Comparison of ENCODE assay signal across 20 cellular contexts in genomic region chr3:47159153-47159552, GRCh38. TPM values are rescaled to one million over a fixed set of nuclear protein-coding genes. Genes with fewer than 3 reads are reported as not detected.
DNase-seq lines count a peak whose midpoint lies in the region; ATAC-seq and TF ChIP-seq lines count a peak whose summit lies in the region.
"Had no signal": no experiment of that assay in that cellular context is flagged by ENCODE, and none has a peak within 500 bp of the region (broad histone marks: within the 10 kb centered on the region; RNA-seq: fewer than 3 reads in every experiment).

No MANE protein-coding gene starts in this region.

- H2AFZ ChIP-seq in OCI-LY1 (ENCODE audit: low read length): no peak overlapping the region

- H3K27me3 ChIP-seq in OCI-LY1 (ENCODE audit: insufficient read depth, low read length) (no peaks in the 10 kb centered on the region), skeletal muscle satellite cell (ENCODE audit: control insufficient read depth, insufficient read depth, low read length) (no peaks in the 10 kb centered on the region)
- H3K27me3 ChIP-seq in effector memory CD4-positive, alpha-beta T cell (replicated peaks; ENCODE audit: control insufficient read depth, insufficient read depth, low read length, poor library complexity, severe bottlenecking): no peaks in the 10 kb centered on the region
- H3K27me3 ChIP-seq: heart left ventricle, tibial nerve had no signal

- peaks cover 19% of the 10 kb centered on the region for H3K36me3 Mint-ChIP-seq in activated CD8-positive, alpha-beta T cell treated with anti-CD3 and anti-CD28 coated beads for 36 hours (ENCODE audit: low read depth)
- peaks cover 21% of the 10 kb centered on the region for H3K36me3 Mint-ChIP-seq in activated CD8-positive, alpha-beta T cell treated with anti-CD3 and anti-CD28 coated beads, Interleukin-2, amount 10 ng/mL, durations not matched to agents 7 days and 5 days (ENCODE audit: low read depth)

- H3K27ac Mint-ChIP-seq in activated CD8-positive, alpha-beta T cell treated with anti-CD3 and anti-CD28 coated beads for 36 hours: peak overlapping the region; percentile 6
- H3K27ac Mint-ChIP-seq in activated CD8-positive, alpha-beta T cell treated with anti-CD3 and anti-CD28 coated beads, Interleukin-2, amount 10 ng/mL, durations not matched to agents 7 days and 5 days: no peak overlapping the region

- DNase-seq in activated CD8-positive, alpha-beta T cell treated with anti-CD3 and anti-CD28 coated beads for 36 hours: no peak
- no peak for DNase-seq in activated CD8-positive, alpha-beta T cell treated with anti-CD3 and anti-CD28 coated beads, Interleukin-2, amount 10 ng/mL, durations not matched to agents 7 days and 5 days
- DNase-seq in effector memory CD4-positive, alpha-beta T cell: no peak
- DNase-seq in putamen (ENCODE audit: low spot score): no peak
- DNase-seq: activated CD4-positive, alpha-beta T cell treated with anti-CD3 and anti-CD28 coated beads, Interleukin-2, amount 50 U/mL, for 1 hour; dermis blood vessel endothelial cell; heart left ventricle; kidney glomerular epithelial cell; NCI-H1048; NCI-H2171; stimulated activated CD4-positive, alpha-beta T cell treated with anti-CD3 and anti-CD28 coated beads, Interleukin-4, amount 100 ng/mL, for 4 hours; T-helper 9 cell had no signal

- no peak overlapping the region for H3K9ac ChIP-seq in OCI-LY1 (ENCODE audit: low read length)
- no peak overlapping the region for H3K9ac ChIP-seq in skeletal muscle satellite cell (ENCODE audit: low read depth, low read length)

- no peak for TF ChIP-seq CTCF in activated CD8-positive, alpha-beta T cell treated with anti-CD3 and anti-CD28 coated beads for 36 hours (IDR thresholded peaks at IDR 0.05)
- no peak for TF ChIP-seq CTCF in OCI-LY1 (IDR thresholded peaks at IDR 0.05; ENCODE audit: low read length)

- H3K9me3 ChIP-seq in OCI-LY1 (ENCODE audit: low read length) (no peaks in the 10 kb centered on the region), skeletal muscle satellite cell (replicated peaks; ENCODE audit: low read length) (no peaks in the 10 kb centered on the region)
- H3K9me3 ChIP-seq in effector memory CD4-positive, alpha-beta T cell (ENCODE audit: control insufficient read depth, low read length): no peaks in the 10 kb centered on the region
- H3K9me3 ChIP-seq: A549, heart left ventricle, tibial nerve had no signal

- intact Hi-C loops in activated CD8-positive, alpha-beta T cell treated with anti-CD3 and anti-CD28 coated beads for 36 hours (cut with micrococcal nuclease): no loop called here

- POLR2A ChIA-PET in activated CD8-positive, alpha-beta T cell treated with anti-CD3 and anti-CD28 coated beads for 36 hours (lab: Charles Lee): interaction anchor here (0.5 kb wide), 1 partner anchor 224 kb away, joined by 3 read pairs; no protein-coding TSS in a partner anchor
- POLR2A ChIA-PET in activated CD8-positive, alpha-beta T cell treated with anti-CD3 and anti-CD28 coated beads, Interleukin-2, amount 10 ng/mL, durations not matched to agents 7 days and 5 days (lab: Charles Lee): interaction anchor here (1.3 kb wide), 1 partner anchor 18 kb away, joined by 3 read pairs; no protein-coding TSS in a partner anchor

- no peaks in the 10 kb centered on the region for H3K9me2 ChIP-seq in OCI-LY1 (ENCODE audit: low read depth, low read length)

- H3K79me2 ChIP-seq in OCI-LY1 (ENCODE audit: insufficient read depth, low read length): peaks cover 92% of the 10 kb centered on the region

- peaks cover 18% of the 10 kb centered on the region for H3K36me3 ChIP-seq in OCI-LY1 (ENCODE audit: insufficient read depth, low read length)
- H3K36me3 ChIP-seq in effector memory CD4-positive, alpha-beta T cell (ENCODE audit: control insufficient read depth, insufficient read depth, low read length): no peaks in the 10 kb centered on the region
- no peaks in the 10 kb centered on the region for H3K36me3 ChIP-seq in skeletal muscle satellite cell (ENCODE audit: insufficient read depth, low read length)
- H3K36me3 ChIP-seq: heart left ventricle, tibial nerve had no signal

- H3K4me3 Mint-ChIP-seq in activated CD8-positive, alpha-beta T cell treated with anti-CD3 and anti-CD28 coated beads for 36 hours: no peak overlapping the region
- no peak overlapping the region for H3K4me3 Mint-ChIP-seq in activated CD8-positive, alpha-beta T cell treated with anti-CD3 and anti-CD28 coated beads, Interleukin-2, amount 10 ng/mL, durations not matched to agents 7 days and 5 days

- peaks cover 3% of the 10 kb centered on the region; the same call in 1 of the 2 replicates for H4K20me1 ChIP-seq in OCI-LY1 (ENCODE audit: insufficient read depth, low read length)

- H3F3A ChIP-seq in OCI-LY1 (ENCODE audit: insufficient read depth, low read length): no peaks in the 10 kb centered on the region

- H3K4me1 ChIP-seq in OCI-LY1 (ENCODE audit: insufficient read depth, low read length, severe bottlenecking): peaks cover 51% of the 10 kb centered on the region
- H3K4me1 ChIP-seq in effector memory CD4-positive, alpha-beta T cell (ENCODE audit: control insufficient read depth, insufficient read depth, low read length, poor library complexity, severe bottlenecking): peaks cover 18% of the 10 kb centered on the region
- H3K4me1 ChIP-seq in skeletal muscle satellite cell (ENCODE audit: control insufficient read depth, insufficient read depth, low read length): peaks cover 17% of the 10 kb centered on the region

- no peaks in the 10 kb centered on the region for H3K9me3 Mint-ChIP-seq in activated CD8-positive, alpha-beta T cell treated with anti-CD3 and anti-CD28 coated beads for 36 hours
- H3K9me3 Mint-ChIP-seq in activated CD8-positive, alpha-beta T cell treated with anti-CD3 and anti-CD28 coated beads, Interleukin-2, amount 10 ng/mL, durations not matched to agents 7 days and 5 days (ENCODE audit: insufficient read depth): no peaks in the 10 kb centered on the region

- H3K27ac ChIP-seq in OCI-LY1 (ENCODE audit: low read depth, low read length, poor library complexity, severe bottlenecking): no peak overlapping the region
- no peak overlapping the region for H3K27ac ChIP-seq in effector memory CD4-positive, alpha-beta T cell (ENCODE audit: insufficient read depth, low read length, poor library complexity, severe bottlenecking)
- H3K27ac ChIP-seq: A549 had no signal

- H3K4me3 ChIP-seq in OCI-LY1 (ENCODE audit: low read depth, low read length, poor library complexity, severe bottlenecking): no peak overlapping the region
- peak overlapping the region; percentile 2 for H3K4me3 ChIP-seq in effector memory CD4-positive, alpha-beta T cell (ENCODE audit: insufficient read depth, low read depth, low read length, poor library complexity, severe bottlenecking)
- no peak overlapping the region for H3K4me3 ChIP-seq in skeletal muscle satellite cell (ENCODE audit: low read length)
- H3K4me3 ChIP-seq: A549, heart left ventricle, tibial nerve had no signal

- H3K4me1 Mint-ChIP-seq in activated CD8-positive, alpha-beta T cell treated with anti-CD3 and anti-CD28 coated beads for 36 hours (ENCODE audit: low read depth): peaks cover 59% of the 10 kb centered on the region
- H3K4me1 Mint-ChIP-seq in activated CD8-positive, alpha-beta T cell treated with anti-CD3 and anti-CD28 coated beads, Interleukin-2, amount 10 ng/mL, durations not matched to agents 7 days and 5 days (ENCODE audit: low read depth): peaks cover 37% of the 10 kb centered on the region

- no peak for ATAC-seq in activated CD8-positive, alpha-beta T cell treated with anti-CD3 and anti-CD28 coated beads for 36 hours
- ATAC-seq in activated CD8-positive, alpha-beta T cell treated with anti-CD3 and anti-CD28 coated beads, Interleukin-2, amount 10 ng/mL, durations not matched to agents 7 days and 5 days: no peak
- ATAC-seq in GM21367 (IDR thresholded peaks at IDR 0.05; ENCODE audit: unreplicated experiment): no peak
- ATAC-seq in GM21576 (IDR thresholded peaks at IDR 0.05; ENCODE audit: unreplicated experiment): no peak
- ATAC-seq: A549, esophagus mucosa, HCT116, heart left ventricle had no signal

- CTCF ChIA-PET in activated CD8-positive, alpha-beta T cell treated with anti-CD3 and anti-CD28 coated beads for 36 hours (lab: Charles Lee): no interaction called here
- CTCF ChIA-PET in activated CD8-positive, alpha-beta T cell treated with anti-CD3 and anti-CD28 coated beads, Interleukin-2, amount 10 ng/mL, durations not matched to agents 7 days and 5 days (lab: Charles Lee): no interaction called here

- peak overlapping the region; percentile 36; the same call in 1 of the 2 replicates for H3K4me2 ChIP-seq in OCI-LY1 (ENCODE audit: low read length)
- H3K4me2 ChIP-seq in skeletal muscle satellite cell (ENCODE audit: low read length): peak overlapping the region; percentile 4
- H3K4me2 ChIP-seq: A549 had no signal

- H3K27me3 Mint-ChIP-seq in activated CD8-positive, alpha-beta T cell treated with anti-CD3 and anti-CD28 coated beads for 36 hours: no peaks in the 10 kb centered on the region
- H3K27me3 Mint-ChIP-seq in activated CD8-positive, alpha-beta T cell treated with anti-CD3 and anti-CD28 coated beads, Interleukin-2, amount 10 ng/mL, durations not matched to agents 7 days and 5 days (ENCODE audit: low read depth): no peaks in the 10 kb centered on the region

RNA-seq across cellular contexts. Expression of gene SETD2, which starts 4.8 kb away (rescaled TPM):
- 10 to 100 TPM; 34.7 to 36.1 TPM for total RNA-seq in activated CD8-positive, alpha-beta T cell treated with anti-CD3 and anti-CD28 coated beads for 36 hours
- total RNA-seq in activated CD8-positive, alpha-beta T cell treated with anti-CD3 and anti-CD28 coated beads, Interleukin-2, amount 10 ng/mL, durations not matched to agents 7 days and 5 days: 10 to 100 TPM; 43.1 to 48.1 TPM
- total RNA-seq in skeletal muscle satellite cell (2012; rRNA removed): 19.9 and 23.8 TPM in 2 replicates
